ENCODE assay signal across 8 cellular contexts in genomic region chr6:24646771-24647170, GRCh38. TPM values are rescaled to one million over a fixed set of nuclear protein-coding genes. Genes with fewer than 3 reads are reported as not detected.
DNase-seq lines count a peak whose midpoint lies in the region; TF ChIP-seq lines count a peak whose summit lies in the region.

No MANE protein-coding gene starts in this region.

- CTCF ChIA-PET in PC-9 (lab: Charles Lee) = interaction anchor here (0.6 kb wide), 1 partner anchor 65 kb away, joined by 3 read pairs; no protein-coding TSS in a partner anchor

- H3K9me3 ChIP-seq in PC-9 (ENCODE audit: insufficient read depth, low read depth) = no peaks in the 10 kb centered on the region

- DNase-seq in activated T-cell treated with anti-CD3 and anti-CD28 coated beads, Interleukin-2, amount 50 U/mL, for 24 hours = no peak
- no peak for DNase-seq in activated T-cell treated with anti-CD3 and anti-CD28 coated beads, Interleukin-2, amount 50 U/mL, for 48 hours
- peak; percentile 61 to 97 for DNase-seq in PC-9
- no peak for DNase-seq in endothelial cell (ENCODE audit: low spot score)
- DNase-seq in renal cortical epithelial cell (ENCODE audit: low read depth) = peak; percentile 62
- DNase-seq in activated CD8-positive, alpha-beta memory T cell treated with anti-CD3 and anti-CD28 coated beads for 24 hours = no peak
- DNase-seq in cerebellar nuclear complex (lab: John Stamatoyannopoulos, UW) = no peak
- no peak for DNase-seq in NCI-H1105 (lab: John Stamatoyannopoulos, UW)

- peaks cover 42% of the 10 kb centered on the region for H3K4me1 ChIP-seq in PC-9 (replicated peaks; ENCODE audit: insufficient read depth)

- peaks cover 31% of the 10 kb centered on the region for H3K79me2 ChIP-seq in PC-9 (ENCODE audit: low read depth)

- peak overlapping the region; percentile 85 for H3K4me3 Mint-ChIP-seq in activated T-cell treated with anti-CD3 and anti-CD28 coated beads, Interleukin-2, amount 50 U/mL, for 24 hours
- peak overlapping the region; percentile 94 for H3K4me3 Mint-ChIP-seq in endothelial cell (ENCODE audit: unreplicated experiment)

- H3K27me3 Mint-ChIP-seq in activated T-cell treated with anti-CD3 and anti-CD28 coated beads, Interleukin-2, amount 50 U/mL, for 24 hours = peaks cover 23% of the 10 kb centered on the region
- H3K27me3 Mint-ChIP-seq in endothelial cell (ENCODE audit: unreplicated experiment) = no peaks in the 10 kb centered on the region

- TF ChIP-seq CTCF in PC-9 (conservative IDR thresholded peaks at IDR 0.05) = no peak
- no peak for TF ChIP-seq CTCF in endothelial cell (IDR thresholded peaks at IDR 0.05; ENCODE audit: unreplicated experiment)

- H3K4me3 ChIP-seq in PC-9 = peak overlapping the region; percentile 76

- H4K20me1 ChIP-seq in PC-9 (ENCODE audit: insufficient read depth) = no peaks in the 10 kb centered on the region

- H3K36me3 Mint-ChIP-seq in activated T-cell treated with anti-CD3 and anti-CD28 coated beads, Interleukin-2, amount 50 U/mL, for 24 hours (ENCODE audit: low read depth) = peaks cover 19% of the 10 kb centered on the region
- H3K36me3 Mint-ChIP-seq in endothelial cell (ENCODE audit: low read depth, unreplicated experiment) = peaks cover 2% of the 10 kb centered on the region

- H3F3A ChIP-seq in PC-9 (ENCODE audit: insufficient read depth, low read depth) = peaks cover 45% of the 10 kb centered on the region

- H3K27ac ChIP-seq in PC-9 = peak overlapping the region; percentile 97

- no TSS peak for BruUV-seq in PC-9 (replicated peaks; lab: Mats Ljungman, UMichigan)

- H3K27me3 ChIP-seq in PC-9 (ENCODE audit: insufficient read depth, low read depth) = no peaks in the 10 kb centered on the region

- H3K36me3 ChIP-seq in PC-9 (ENCODE audit: low read depth) = peaks cover 19% of the 10 kb centered on the region

- H3K4me2 ChIP-seq in PC-9 = peak overlapping the region; percentile 90

- H2AFZ ChIP-seq in PC-9 = peak overlapping the region; percentile 86; the same call in 1 of the 2 replicates

- no peaks in the 10 kb centered on the region for H3K9me3 Mint-ChIP-seq in activated T-cell treated with anti-CD3 and anti-CD28 coated beads, Interleukin-2, amount 50 U/mL, for 24 hours
- H3K9me3 Mint-ChIP-seq in endothelial cell (ENCODE audit: unreplicated experiment) = no peaks in the 10 kb centered on the region

- intact Hi-C loops in PC-9 (cut with micrococcal nuclease; ENCODE audit: unreplicated experiment) = loop anchor here (1.0 to 5.0 kb wide), 5 partner anchors 13 to 131 kb away; partner anchors contain the start of gene ACOT13

- H3K9me2 ChIP-seq in PC-9 (ENCODE audit: insufficient read depth) = no peaks in the 10 kb centered on the region

- H3K4me1 Mint-ChIP-seq in activated T-cell treated with anti-CD3 and anti-CD28 coated beads, Interleukin-2, amount 50 U/mL, for 24 hours (ENCODE audit: low read depth) = peaks cover 15% of the 10 kb centered on the region
- H3K4me1 Mint-ChIP-seq in endothelial cell (ENCODE audit: unreplicated experiment) = peaks cover 8% of the 10 kb centered on the region

- H3K27ac Mint-ChIP-seq in activated T-cell treated with anti-CD3 and anti-CD28 coated beads, Interleukin-2, amount 50 U/mL, for 24 hours = no peak overlapping the region
- H3K27ac Mint-ChIP-seq in endothelial cell (ENCODE audit: unreplicated experiment) = no peak overlapping the region

- POLR2A ChIA-PET in PC-9 (lab: Charles Lee; ENCODE audit: unreplicated experiment) = interaction anchor here (0.5 to 1.5 kb wide), 7 partner anchors 12 to 1002 kb away, joined by 3 to 6 read pairs (median 5); partner anchors contain the start of genes ACOT13 and C6orf62

RNA-seq across cellular contexts. Expression of gene KIAA0319, which starts 0.8 kb away (rescaled TPM):
- total RNA-seq in PC-9 (2021) = 14.4 and 15.3 TPM in 2 replicates
- 0.18 TPM for total RNA-seq in endothelial cell (ENCODE audit: unreplicated experiment)
- total RNA-seq in renal cortical epithelial cell = not detected in 2 replicates

RNA-seq across cellular contexts. Expression of gene TDP2, which starts 19.9 kb away (rescaled TPM):
- 83.0 and 95.8 TPM in 2 replicates for total RNA-seq in PC-9 (2021)
- total RNA-seq in endothelial cell (ENCODE audit: unreplicated experiment) = 33.9 TPM
- total RNA-seq in renal cortical epithelial cell = 26.9 and 36.8 TPM in 2 replicates

RNA-seq across cellular contexts. Expression of gene ACOT13, which starts 20.1 kb away (rescaled TPM):
- total RNA-seq in PC-9 (2021) = 70.9 and 79.2 TPM in 2 replicates
- total RNA-seq in endothelial cell (ENCODE audit: unreplicated experiment) = 22.1 TPM
- total RNA-seq in renal cortical epithelial cell = 7.3 and 16.0 TPM in 2 replicates

Comparison
In these comparisons a context has a peak if more than half of its experiments do, and no peak if none do; other contexts are left out.
1. DNase-seq: peak in PC-9 (2 of 2) and renal cortical epithelial cell (single experiment); none in activated T-cell treated with anti-CD3 and anti-CD28 coated beads, Interleukin-2, amount 50 U/mL, for 24 hours (single experiment), activated T-cell treated with anti-CD3 and anti-CD28 coated beads, Interleukin-2, amount 50 U/mL, for 48 hours (0 of 2), endothelial cell (single experiment), activated CD8-positive, alpha-beta memory T cell treated with anti-CD3 and anti-CD28 coated beads for 24 hours (single experiment), cerebellar nuclear complex (0 of 2) and NCI-H1105 (single experiment).
2. RNA of gene KIAA0319, which starts 0.8 kb away (total RNA-seq): 14.4 to 15.3 TPM in PC-9; 0.18 TPM in endothelial cell (single experiment) and not detected in renal cortical epithelial cell; every median in the first group is over 10 times any median in the second.